Comparison of ENCODE assay signal across 8 cellular contexts in the genomic region with DNA sequence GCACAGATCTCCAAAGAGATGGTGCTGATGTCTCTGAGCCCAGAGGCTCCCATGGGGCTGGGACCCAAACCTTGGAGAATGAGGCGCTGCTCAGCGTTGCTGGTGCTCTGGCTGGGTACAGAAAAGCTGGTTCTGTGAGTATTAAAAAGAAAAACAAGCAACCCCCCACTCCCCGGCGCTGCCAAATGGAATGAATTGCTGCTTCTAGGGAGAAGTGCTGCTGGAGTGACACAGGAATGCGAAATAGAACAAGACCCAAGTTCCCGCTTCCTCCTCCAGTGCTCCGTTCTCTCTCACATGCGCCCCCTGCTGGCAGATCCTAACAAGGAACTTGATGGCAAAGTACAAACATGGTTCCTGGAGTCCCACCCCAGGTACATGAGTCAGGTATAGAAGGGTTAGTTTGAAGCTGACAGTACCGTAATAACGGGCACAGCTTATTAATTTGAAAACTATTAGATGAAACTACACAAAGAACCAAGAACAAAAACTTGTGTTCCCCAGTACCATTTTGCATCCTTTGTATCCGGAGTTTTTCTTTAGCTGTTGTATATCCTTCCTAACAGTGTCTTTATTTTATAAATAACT. TPM values are rescaled to one million over a fixed set of nuclear protein-coding genes. Genes with fewer than 3 reads are reported as not detected.
DNase-seq lines count a peak whose midpoint lies in the region; ATAC-seq, FAIRE-seq and TF ChIP-seq lines count a peak whose summit lies in the region.

No MANE protein-coding gene starts in this region.

- H3K4me1 ChIP-seq in psoas muscle, result peaks cover 3% of the 10 kb centered on the region

- FAIRE-seq in urothelium cell line (lab: Jason Lieb, UNC), result peak; percentile 17

- H3K27me3 ChIP-seq in psoas muscle (ENCODE audit: insufficient read depth in 3 of 3, low read length in 2 of 3), result no peaks in the 10 kb centered on the region

- H3K9me3 ChIP-seq in psoas muscle, result no peaks in the 10 kb centered on the region

- 18 to 24% (median 19%) methylated on average over 11 of the region's 11 CpGs for WGBS in psoas muscle, 3 donors

- H3K27ac ChIP-seq in psoas muscle, result no peak overlapping the region

- in situ Hi-C loops in GM13976 (cut with MboI; ENCODE audit: low sequenced_read_pairs, unreplicated experiment), result loop anchor here (5.0 kb wide), 1 partner anchor 85 kb away; no protein-coding TSS in a partner anchor

- ATAC-seq in psoas muscle (peak; percentile 56 to 71 (median 66)), HG02852 (IDR thresholded peaks at IDR 0.05; ENCODE audit: unreplicated experiment) (no peak)

- TF ChIP-seq CTCF in GM13976 (IDR thresholded peaks at IDR 0.05; ENCODE audit: borderline replicate concordance, control extremely low read depth, extremely low read depth, insufficient read depth, missing control alignments), result peak; percentile 81
- TF ChIP-seq CTCF in psoas muscle (IDR thresholded peaks at IDR 0.05), result peak; percentile 91

- H3K4me3 ChIP-seq in psoas muscle, result no peak overlapping the region

- H3K36me3 ChIP-seq in psoas muscle (ENCODE audit: insufficient read depth in 1 of 2, low read depth in 1 of 2), result peaks cover 0 to 8% of the 10 kb centered on the region in 2 donors

- peak; percentile 74 for DNase-seq in GM13976 (ENCODE audit: low spot score)
- peak; percentile 68 for DNase-seq in NCI-H1694 treated with DMSO at 0.1 percent for 48 hours (lab: John Stamatoyannopoulos, UW)
- peak; percentile 91 for DNase-seq in T follicular helper cell (ENCODE audit: low read depth)
- peak; percentile 91 for DNase-seq in activated naive CD8-positive, alpha-beta T cell treated with anti-CD3 and anti-CD28 coated beads, Interleukin-2, amount 50 U/mL, for 16 hours (ENCODE audit: low read depth, low spot score)
- DNase-seq in cardiac septum (ENCODE audit: low spot score), result peak; percentile 96
- DNase-seq in psoas muscle, result peak; percentile 91 to 96
- peak; percentile 91 for DNase-seq in urothelium cell line (ENCODE audit: low spot score)

- intact Hi-C loops in cardiac septum (cut with DNase I) (loop anchor here (2.0 kb wide), 1 partner anchor 84 kb away; no protein-coding TSS in a partner anchor), psoas muscle (cut with DNase I) (loop anchor here (1.0 to 2.0 kb wide), 2 partner anchors 84 kb away; no protein-coding TSS in a partner anchor)

RNA-seq across cellular contexts. Expression of gene DDX27, which starts 2.1 kb away (rescaled TPM):
- total RNA-seq in cardiac septum, result 14.0 TPM
- 10 to 100 TPM; 19.4 to 32.6 (median 24.4) TPM for total RNA-seq in psoas muscle
- polyA plus RNA-seq in psoas muscle, result 10 to 100 TPM; 30.5 to 62.9 (median 41.4) TPM

RNA-seq across cellular contexts. Expression of gene STAU1, which starts 29.0 kb away (rescaled TPM):
- total RNA-seq in cardiac septum, result 80.8 TPM
- 10 to 100 TPM; 57.5 to 85.2 (median 76.7) TPM for total RNA-seq in psoas muscle
- 10 to 100 TPM; 30.2 to 58.8 (median 53.7) TPM for polyA plus RNA-seq in psoas muscle
